15 cellular contexts compared by ENCODE assay signal in genomic region chr21:37496972-37497371, GRCh38.
DNase-seq lines count a peak whose midpoint lies in the region; ATAC-seq and TF ChIP-seq lines count a peak whose summit lies in the region.
"Had no signal": no experiment of that assay in that cellular context is flagged by ENCODE, and none has a peak within 500 bp of the region (broad histone marks: within the 10 kb centered on the region; RNA-seq: fewer than 3 reads in every experiment).

No MANE protein-coding gene starts in this region.

- TF ChIP-seq POLR2A in NB4 (IDR thresholded peaks at IDR 0.05; ENCODE audit: extremely low read depth, insufficient read length) = no peak

- H3K27ac ChIP-seq in psoas muscle = peak overlapping the region; percentile 25
- H3K27ac ChIP-seq: BLaER1 treated with 17β-estradiol and CSF1 and Interleukin-3, amounts not matched to agents 10 nM and 100 nM; colonic mucosa had no signal

- peak overlapping the region; percentile 71 for H3K27ac Mint-ChIP-seq in activated T-cell treated with anti-CD3 and anti-CD28 coated beads, Interleukin-2, amount 50 U/mL, for 24 hours
- H3K27ac Mint-ChIP-seq in endothelial cell (ENCODE audit: unreplicated experiment) = no peak overlapping the region
- no peak overlapping the region for H3K27ac Mint-ChIP-seq in activated CD8-positive, alpha-beta memory T cell treated with anti-CD3 and anti-CD28 coated beads, Interleukin-2, amount 10 ng/mL, durations not matched to agents 7 days and 5 days

- no peaks in the 10 kb centered on the region for H3K9me3 Mint-ChIP-seq in activated T-cell treated with anti-CD3 and anti-CD28 coated beads, Interleukin-2, amount 50 U/mL, for 24 hours
- H3K9me3 Mint-ChIP-seq in endothelial cell (ENCODE audit: unreplicated experiment) = no peaks in the 10 kb centered on the region
- no peaks in the 10 kb centered on the region for H3K9me3 Mint-ChIP-seq in activated CD8-positive, alpha-beta memory T cell treated with anti-CD3 and anti-CD28 coated beads, Interleukin-2, amount 10 ng/mL, durations not matched to agents 7 days and 5 days (ENCODE audit: low read depth)
- H3K9me3 Mint-ChIP-seq: IgD-negative memory B cell; stimulated activated effector memory CD8-positive, alpha-beta T cell treated with anti-CD3 and anti-CD28 coated beads, Interleukin-12 subunit alpha, Interleukin-12 subunit beta, amount 100 ng/mL, for 72 hours had no signal

- H3K4me3 ChIP-seq in NB4 (ENCODE audit: low read depth, low read length) (no peak overlapping the region), psoas muscle (no peak overlapping the region)
- H3K4me3 ChIP-seq: BLaER1 treated with 17β-estradiol and CSF1 and Interleukin-3, amounts not matched to agents 10 nM and 100 nM; colonic mucosa had no signal

- no peaks in the 10 kb centered on the region for H3K9me3 ChIP-seq in psoas muscle
- H3K9me3 ChIP-seq: colonic mucosa had no signal

- H3K27me3 ChIP-seq in psoas muscle (ENCODE audit: insufficient read depth in 3 of 3, low read length in 2 of 3) = no peaks in the 10 kb centered on the region
- H3K27me3 ChIP-seq: BLaER1 treated with 17β-estradiol and CSF1 and Interleukin-3, amounts not matched to agents 10 nM and 100 nM; colonic mucosa had no signal

- no peak overlapping the region for H3K4me3 Mint-ChIP-seq in activated T-cell treated with anti-CD3 and anti-CD28 coated beads, Interleukin-2, amount 50 U/mL, for 24 hours
- no peak overlapping the region for H3K4me3 Mint-ChIP-seq in endothelial cell (ENCODE audit: unreplicated experiment)
- H3K4me3 Mint-ChIP-seq in activated CD8-positive, alpha-beta memory T cell treated with anti-CD3 and anti-CD28 coated beads, Interleukin-2, amount 10 ng/mL, durations not matched to agents 7 days and 5 days = no peak overlapping the region
- H3K4me3 Mint-ChIP-seq: IgD-negative memory B cell; stimulated activated effector memory CD8-positive, alpha-beta T cell treated with anti-CD3 and anti-CD28 coated beads, Interleukin-12 subunit alpha, Interleukin-12 subunit beta, amount 100 ng/mL, for 72 hours had no signal

- TF ChIP-seq CTCF in NB4 (IDR thresholded peaks at IDR 0.05; ENCODE audit: low read depth, low read length) = peak; percentile 4
- TF ChIP-seq CTCF in endothelial cell (IDR thresholded peaks at IDR 0.05; ENCODE audit: unreplicated experiment) = peak; percentile 44
- peak; percentile 33 for TF ChIP-seq CTCF in psoas muscle (IDR thresholded peaks at IDR 0.05)

- peaks cover 22% of the 10 kb centered on the region for H3K4me1 Mint-ChIP-seq in activated T-cell treated with anti-CD3 and anti-CD28 coated beads, Interleukin-2, amount 50 U/mL, for 24 hours (ENCODE audit: low read depth)
- peaks cover 14% of the 10 kb centered on the region for H3K4me1 Mint-ChIP-seq in endothelial cell (ENCODE audit: unreplicated experiment)
- H3K4me1 Mint-ChIP-seq in activated CD8-positive, alpha-beta memory T cell treated with anti-CD3 and anti-CD28 coated beads, Interleukin-2, amount 10 ng/mL, durations not matched to agents 7 days and 5 days = peaks cover 6% of the 10 kb centered on the region

- CTCF ChIA-PET in activated CD8-positive, alpha-beta memory T cell treated with anti-CD3 and anti-CD28 coated beads, Interleukin-2, amount 10 ng/mL, durations not matched to agents 7 days and 5 days (lab: Charles Lee) = interaction anchor here (1.3 to 1.6 kb wide), 2 partner anchors 22 to 67 kb away, joined by 3 to 7 read pairs; no protein-coding TSS in a partner anchor

- H3K4me1 ChIP-seq in psoas muscle = peaks cover 17% of the 10 kb centered on the region
- H3K4me1 ChIP-seq: BLaER1 treated with 17β-estradiol and CSF1 and Interleukin-3, amounts not matched to agents 10 nM and 100 nM; colonic mucosa had no signal

- peak in 2 of 4 donors; percentile 54 to 66 for ATAC-seq in psoas muscle
- ATAC-seq in HG03378 (IDR thresholded peaks at IDR 0.05; ENCODE audit: unreplicated experiment) = no peak
- no peak for ATAC-seq in activated CD8-positive, alpha-beta memory T cell treated with anti-CD3 and anti-CD28 coated beads, Interleukin-2, amount 10 ng/mL, durations not matched to agents 7 days and 5 days
- ATAC-seq in HG03175 (IDR thresholded peaks at IDR 0.05; ENCODE audit: unreplicated experiment) = no peak
- ATAC-seq: sciatic nerve; stimulated activated effector memory CD8-positive, alpha-beta T cell treated with anti-CD3 and anti-CD28 coated beads, Interleukin-12 subunit alpha, Interleukin-12 subunit beta, amount 100 ng/mL, for 72 hours had no signal

- 42 to 73% (median 54%) methylated on average over 4 of the region's 4 CpGs for WGBS in psoas muscle, 3 donors

- H3K36me3 ChIP-seq in psoas muscle (ENCODE audit: insufficient read depth in 1 of 2, low read depth in 1 of 2) = peaks cover 6 to 63% of the 10 kb centered on the region in 2 donors
- H3K36me3 ChIP-seq: colonic mucosa had no signal

- DNase-seq in activated T-cell treated with anti-CD3 and anti-CD28 coated beads, Interleukin-2, amount 50 U/mL, for 24 hours = no peak
- no peak for DNase-seq in activated T-cell treated with anti-CD3 and anti-CD28 coated beads, Interleukin-2, amount 50 U/mL, for 1 hour
- no peak for DNase-seq in NB4 (ENCODE audit: low read depth)
- no peak for DNase-seq in endothelial cell (ENCODE audit: low spot score)
- no peak for DNase-seq in psoas muscle
- no peak for DNase-seq in activated CD8-positive, alpha-beta memory T cell treated with anti-CD3 and anti-CD28 coated beads, Interleukin-2, amount 10 ng/mL, durations not matched to agents 7 days and 5 days
- DNase-seq: colonic mucosa, kidney glomerular epithelial cell, SIG-M5 had no signal

- H3K36me3 Mint-ChIP-seq in activated T-cell treated with anti-CD3 and anti-CD28 coated beads, Interleukin-2, amount 50 U/mL, for 24 hours (ENCODE audit: low read depth) = peaks cover 82% of the 10 kb centered on the region
- peaks cover 22% of the 10 kb centered on the region for H3K36me3 Mint-ChIP-seq in endothelial cell (ENCODE audit: low read depth, unreplicated experiment)
- peaks cover 41% of the 10 kb centered on the region for H3K36me3 Mint-ChIP-seq in activated CD8-positive, alpha-beta memory T cell treated with anti-CD3 and anti-CD28 coated beads, Interleukin-2, amount 10 ng/mL, durations not matched to agents 7 days and 5 days

- intact Hi-C loops in psoas muscle (cut with DNase I) = loop anchor here in 1 of 2 donors (10.0 kb wide), 1 partner anchor 148 kb away; no protein-coding TSS in a partner anchor

- H3K27me3 Mint-ChIP-seq in activated T-cell treated with anti-CD3 and anti-CD28 coated beads, Interleukin-2, amount 50 U/mL, for 24 hours = no peaks in the 10 kb centered on the region
- no peaks in the 10 kb centered on the region for H3K27me3 Mint-ChIP-seq in endothelial cell (ENCODE audit: unreplicated experiment)
- no peaks in the 10 kb centered on the region for H3K27me3 Mint-ChIP-seq in activated CD8-positive, alpha-beta memory T cell treated with anti-CD3 and anti-CD28 coated beads, Interleukin-2, amount 10 ng/mL, durations not matched to agents 7 days and 5 days
- H3K27me3 Mint-ChIP-seq: IgD-negative memory B cell had no signal
